8 cellular contexts compared by ENCODE assay signal in genomic region chr17:72407336-72408121, GRCh38.
A peak's percentile ranks its signal among the peaks of the same experiment; 100 is the strongest.
DNase-seq lines count a peak whose midpoint lies in the region; ATAC-seq and TF ChIP-seq lines count a peak whose summit lies in the region.

No MANE protein-coding gene starts in this region.

- H3K9me3 ChIP-seq in A673 (ENCODE audit: low read depth, low read length, poor library complexity, severe bottlenecking), result no peaks in the 10 kb centered on the region

- in situ Hi-C loops in T47D (cut with HindIII; ENCODE audit: low pct_unique_long_range_greater_than_20kb, low sequenced_read_pairs), result no loop called here

- intact Hi-C loops in A673 (cut with micrococcal nuclease; ENCODE audit: unreplicated experiment), result loop anchor here (1.0 kb wide), 1 partner anchor 9 kb away; no protein-coding TSS in a partner anchor
- intact Hi-C loops in left colon (cut with DNase I, micrococcal nuclease), result no loop called here

- no peaks in the 10 kb centered on the region for H3K27me3 ChIP-seq in A673 (replicated peaks; ENCODE audit: insufficient read depth, low read depth, low read length, poor library complexity)

- DNase-seq in A673 (ENCODE audit: low spot score), result peak; percentile 98
- DNase-seq in NCI-H2171 (lab: John Stamatoyannopoulos, UW), result peak; percentile 91
- DNase-seq in T47D (ENCODE audit: low read depth in 1 of 2, low spot score in 1 of 2), result peak; percentile 77 to 82
- peak; percentile 66 to 85 for DNase-seq in left colon
- no peak for DNase-seq in activated CD4-positive, CD25-positive, alpha-beta regulatory T cell (lab: John Stamatoyannopoulos, UW)

- no peaks in the 10 kb centered on the region for H3K36me3 ChIP-seq in A673 (ENCODE audit: insufficient read depth, low read length, poor library complexity, severe bottlenecking)
- no peaks in the 10 kb centered on the region for H3K36me3 ChIP-seq in urinary bladder (ENCODE audit: insufficient read depth)

- 31% methylated on average over 8 of the region's 8 CpGs for WGBS in urinary bladder

- ATAC-seq in GM19023 (IDR thresholded peaks at IDR 0.05; ENCODE audit: unreplicated experiment) (peak; percentile 71), HG03066 (IDR thresholded peaks at IDR 0.05; ENCODE audit: low read depth, unreplicated experiment) (peak; percentile 64), left colon (peak; percentile 84)

- H3K4me3 ChIP-seq in A673 (ENCODE audit: low read depth, low read length, poor library complexity, severe bottlenecking), result no peak overlapping the region
- H3K4me3 ChIP-seq in urinary bladder (ENCODE audit: low read depth, low read length), result no peak overlapping the region

- H3K4me1 ChIP-seq in A673 (ENCODE audit: insufficient read depth, low read length, poor library complexity, severe bottlenecking), result peaks cover 74% of the 10 kb centered on the region
- peaks cover 2% of the 10 kb centered on the region for H3K4me1 ChIP-seq in urinary bladder (ENCODE audit: insufficient read depth)

- no TSS peak for BruUV-seq in A673 (replicated peaks; lab: Mats Ljungman, UMichigan)

- POLR2A ChIA-PET in A673 (lab: Charles Lee; ENCODE audit: low non-redundant PET), result interaction anchor here (0.5 kb wide), 1 partner anchor 285 kb away, joined by 3 read pairs; no protein-coding TSS in a partner anchor

- CTCF ChIA-PET in A673 (lab: Charles Lee), result no interaction called here

- TF ChIP-seq CTCF in A673 (conservative IDR thresholded peaks at IDR 0.05; ENCODE audit: low read depth, low read length), result no peak

- peak overlapping the region; percentile 88 for H3K27ac ChIP-seq in A673 (ENCODE audit: low read depth, low read length, poor library complexity, severe bottlenecking)
- peak overlapping the region; percentile 14 for H3K27ac ChIP-seq in urinary bladder (ENCODE audit: low read depth)

Comparison
In these comparisons a context has a peak if more than half of its experiments do, and no peak if none do; other contexts are left out.
1. DNase-seq: peak in A673 (single experiment), NCI-H2171 (single experiment), T47D (2 of 2) and left colon (2 of 2); none in activated CD4-positive, CD25-positive, alpha-beta regulatory T cell (0 of 4).
2. Peak in every context shown above with its lines, with median percentiles within 50 percentile points of each other: ATAC-seq.